In genomic region chr12:56078931-56079728, GRCh38 we compare ENCODE assay signal across 1 cellular context.
TF ChIP-seq lines count a peak whose summit lies in the region.

No MANE protein-coding gene starts in this region.

TF ChIP-seq in SK-N-SH, 30 proteins besides CTCF, POLR2A, EP300 and RAD21 (continued from another document):
- TF ChIP-seq TAF1 (IDR thresholded peaks at IDR 0.05; ENCODE audit: borderline replicate concordance, low read depth, low read length) (peak; percentile 26; the same call in 1 of the 2 replicates), USF2 (IDR thresholded peaks at IDR 0.05; ENCODE audit: borderline replicate concordance, low read depth, low read length) (no peak)
